In genomic region chr1:3312894-3313578, GRCh38 we compare ENCODE assay signal across 8 cellular contexts.
DNase-seq lines count a peak whose midpoint lies in the region; ATAC-seq lines count a peak whose summit lies in the region.

No MANE protein-coding gene starts in this region.

- H3K27me3 Mint-ChIP-seq in T-helper 2 cell treated with Interferon-gamma antibody and Interleukin-4, amounts not matched to agents 5 μg/mL and 100 μg/mL, for 36 hours (ENCODE audit: low read depth), result no peaks in the 10 kb centered on the region

- peak overlapping the region; percentile 49 for H3K27ac ChIP-seq in caudate nucleus (ENCODE audit: low read depth, low read length)

- H3K27ac Mint-ChIP-seq in T-helper 2 cell treated with Interferon-gamma antibody and Interleukin-4, amounts not matched to agents 5 μg/mL and 100 μg/mL, for 36 hours, result no peak overlapping the region

- H3K36me3 Mint-ChIP-seq in T-helper 2 cell treated with Interferon-gamma antibody and Interleukin-4, amounts not matched to agents 5 μg/mL and 100 μg/mL, for 36 hours (ENCODE audit: low read depth), result no peaks in the 10 kb centered on the region

- no peak overlapping the region for H3K4me3 Mint-ChIP-seq in T-helper 2 cell treated with Interferon-gamma antibody and Interleukin-4, amounts not matched to agents 5 μg/mL and 100 μg/mL, for 36 hours

- DNase-seq in GM03348 (ENCODE audit: low spot score) (peak; percentile 98), caudate nucleus (lab: John Stamatoyannopoulos, UW) (peak in 20 of 61 donors; percentile 14 to 79 (median 46)), left lobe of liver (ENCODE audit: low spot score) (no peak), GF-D8 (lab: John Stamatoyannopoulos, UW) (no peak), pons (ENCODE audit: low spot score) (no peak), NCI-H69 (lab: John Stamatoyannopoulos, UW) (no peak)
- DNase-seq in T-helper 2 cell treated with Interferon-gamma antibody and Interleukin-4, amounts not matched to agents 5 μg/mL and 100 μg/mL, for 36 hours (ENCODE audit: low spot score), result peak; percentile 67
- DNase-seq in stimulated activated CD4-positive, alpha-beta T cell treated with anti-CD3 and anti-CD28 coated beads, Interleukin-2, amount 100 ng/mL, for 24 hours, result peak; percentile 55 to 79

- no peaks in the 10 kb centered on the region for H3K4me1 Mint-ChIP-seq in T-helper 2 cell treated with Interferon-gamma antibody and Interleukin-4, amounts not matched to agents 5 μg/mL and 100 μg/mL, for 36 hours (ENCODE audit: low read depth)

- H3K9me3 Mint-ChIP-seq in T-helper 2 cell treated with Interferon-gamma antibody and Interleukin-4, amounts not matched to agents 5 μg/mL and 100 μg/mL, for 36 hours, result peaks cover 7% of the 10 kb centered on the region

- ATAC-seq in left lobe of liver, result peak; percentile 52

Comparison
In these comparisons a context has a peak if more than half of its experiments do, and no peak if none do; other contexts are left out.
1. DNase-seq: peak in GM03348 (single experiment), T-helper 2 cell treated with Interferon-gamma antibody and Interleukin-4, amounts not matched to agents 5 μg/mL and 100 μg/mL, for 36 hours (single experiment) and stimulated activated CD4-positive, alpha-beta T cell treated with anti-CD3 and anti-CD28 coated beads, Interleukin-2, amount 100 ng/mL, for 24 hours (2 of 2); none in left lobe of liver (single experiment), GF-D8 (single experiment), pons (single experiment) and NCI-H69 (single experiment).